Comparison of ENCODE assay signal across 16 cellular contexts in genomic region chr2:205802069-205802468, GRCh38.
DNase-seq lines count a peak whose midpoint lies in the region; ATAC-seq and TF ChIP-seq lines count a peak whose summit lies in the region.
"Had no signal": no experiment of that assay in that cellular context is flagged by ENCODE, and none has a peak within 500 bp of the region (broad histone marks: within the 10 kb centered on the region; RNA-seq: fewer than 3 reads in every experiment).

No MANE protein-coding gene starts in this region.

- H3K27ac ChIP-seq in SK-N-SH (ENCODE audit: low read depth in 2 of 2, low read length in 1 of 2) (no peak overlapping the region), mesenchymal stem cell (ENCODE audit: low read length, poor library complexity, severe bottlenecking) (no peak overlapping the region)
- H3K27ac ChIP-seq: right atrium auricular region had no signal

- H4K91ac ChIP-seq in mesenchymal stem cell (ENCODE audit: low read length), result peak overlapping the region; percentile 97

- no peaks in the 10 kb centered on the region for H3K79me1 ChIP-seq in mesenchymal stem cell (replicated peaks; ENCODE audit: low read length, poor library complexity, severe bottlenecking)

- no peak overlapping the region for H3K23ac ChIP-seq in mesenchymal stem cell (ENCODE audit: low read length in 2 of 2)

- H4K20me1 ChIP-seq in SK-N-SH (ENCODE audit: insufficient read depth), result no peaks in the 10 kb centered on the region

- POLR2A ChIA-PET in SK-N-SH (lab: Yijun Ruan, JAX), result no interaction called here

- no peak overlapping the region for H3K9ac ChIP-seq in SK-N-SH
- no peak overlapping the region for H3K9ac ChIP-seq in mesenchymal stem cell (ENCODE audit: low read length)

- no peak overlapping the region for H2BK15ac ChIP-seq in mesenchymal stem cell (ENCODE audit: low read depth, poor library complexity, severe bottlenecking)

- H2BK120ac ChIP-seq in mesenchymal stem cell (ENCODE audit: low read depth, low read length), result peak overlapping the region; percentile 11

- no peak for TF ChIP-seq RAD21 in SK-N-SH (IDR thresholded peaks at IDR 0.05; ENCODE audit: low read length)

- peak overlapping the region; percentile 59 to 95 for H2BK12ac ChIP-seq in mesenchymal stem cell (ENCODE audit: low read length in 2 of 2)

- peak overlapping the region in 1 of 2 experiments; percentile 79 for H3K4ac ChIP-seq in mesenchymal stem cell (ENCODE audit: low read depth in 1 of 2, low read length in 2 of 2)

- H4K8ac ChIP-seq in mesenchymal stem cell (ENCODE audit: low read length), result peak overlapping the region; percentile 59

- no peak for TF ChIP-seq EP300 in SK-N-SH (IDR thresholded peaks at IDR 0.05; ENCODE audit: borderline replicate concordance in 1 of 2, low read depth in 1 of 2, low read length in 1 of 2)

- H2AFZ ChIP-seq in SK-N-SH (ENCODE audit: low read depth) (no peak overlapping the region), mesenchymal stem cell (ENCODE audit: low read depth, low read length) (no peak overlapping the region)

- no peaks in the 10 kb centered on the region for H3K79me2 ChIP-seq in SK-N-SH (ENCODE audit: insufficient read depth)

- peak overlapping the region; percentile 75 to 76 for H3K18ac ChIP-seq in mesenchymal stem cell (ENCODE audit: low read depth in 1 of 2, low read length in 2 of 2)

- no peak for TF ChIP-seq CTCF in SK-N-SH (IDR thresholded peaks at IDR 0.05)

- no peaks in the 10 kb centered on the region for H3K9me2 ChIP-seq in SK-N-SH

- H3K4me1 ChIP-seq in SK-N-SH (ENCODE audit: control insufficient read depth in 1 of 2, insufficient read depth in 2 of 2, low read depth in 1 of 2, low read length in 1 of 2) (peaks cover 0 to 2% of the 10 kb centered on the region in 2 experiments; a peak in 1 of 4 replicates), mesenchymal stem cell (ENCODE audit: control insufficient read depth, insufficient read depth, low read depth, low read length) (peaks cover 14% of the 10 kb centered on the region)
- H3K4me1 ChIP-seq: HAP-1 had no signal

- H3K9me3 ChIP-seq in SK-N-SH, result no peaks in the 10 kb centered on the region
- peaks cover 9% of the 10 kb centered on the region for H3K9me3 ChIP-seq in mesenchymal stem cell (ENCODE audit: control insufficient read depth, low read length)
- H3K9me3 ChIP-seq: HAP-1 had no signal

- no peak overlapping the region for H3K4me3 ChIP-seq in SK-N-SH (ENCODE audit: low read depth in 2 of 2, low read length in 1 of 2)
- H3K4me3 ChIP-seq in mesenchymal stem cell (ENCODE audit: insufficient read depth in 1 of 2, low read depth in 1 of 2, low read length in 2 of 2), result no peak overlapping the region
- H3K4me3 ChIP-seq: HAP-1, right atrium auricular region had no signal

- H3K4me2 ChIP-seq in SK-N-SH, result no peak overlapping the region
- no peak overlapping the region for H3K4me2 ChIP-seq in mesenchymal stem cell (ENCODE audit: low read length, poor library complexity, severe bottlenecking)

- no peaks in the 10 kb centered on the region for H3F3A ChIP-seq in SK-N-SH (replicated peaks; ENCODE audit: insufficient read depth)

- no peak overlapping the region for H2AK5ac ChIP-seq in mesenchymal stem cell (ENCODE audit: low read length, severe bottlenecking)

- DNase-seq in SK-N-SH, result no peak
- DNase-seq in SK-N-DZ (ENCODE audit: low spot score), result peak; percentile 46
- DNase-seq in mesenchymal stem cell, result no peak
- DNase-seq in amygdala (lab: John Stamatoyannopoulos, UW), result no peak
- DNase-seq in HuH-7 (ENCODE audit: low spot score), result no peak
- DNase-seq: activated CD4-positive, alpha-beta T cell treated with anti-CD3 and anti-CD28 coated beads, Interleukin-2, amount 50 U/mL, for 4 hours; activated naive CD4-positive, alpha-beta T cell; occipital lobe; Right ventricle myocardium superior; stimulated activated CD4-positive, alpha-beta T cell treated with anti-CD3 and anti-CD28 coated beads, Interleukin-15, amount 100 ng/mL, for 24 hours; stimulated activated naive B cell treated with anti-CD40 and anti-IgM and Interleukin-4, amounts not matched to agents 10 μg/mL and 1 μg/mL and 100 μg/mL, for 72 hours had no signal

- H3K27me3 ChIP-seq in SK-N-SH (ENCODE audit: insufficient read depth) (no peaks in the 10 kb centered on the region), mesenchymal stem cell (ENCODE audit: control insufficient read depth in 1 of 2, insufficient read depth in 1 of 2, low read length in 2 of 2) (peaks cover 0 to 10% of the 10 kb centered on the region in 2 experiments)
- H3K27me3 ChIP-seq: right atrium auricular region had no signal

- peak; percentile 22; the same call in 2 of the 3 replicates for ATAC-seq in SK-N-SH treated with all-trans-retinoic acid at 6 μM for 48 hours
- ATAC-seq in HG02588 (IDR thresholded peaks at IDR 0.05; ENCODE audit: unreplicated experiment), result no peak
- ATAC-seq in HG02973 (IDR thresholded peaks at IDR 0.05; ENCODE audit: unreplicated experiment), result no peak
- ATAC-seq: stimulated activated naive B cell treated with anti-CD40 and anti-IgM and Interleukin-4, amounts not matched to agents 10 μg/mL and 1 μg/mL and 100 μg/mL, for 72 hours had no signal

- 87% methylated on average over 6 of the region's 7 CpGs for WGBS in SK-N-SH (ENCODE audit: low lambda C conversion rate)
- 82% methylated on average over 7 of the region's 7 CpGs for WGBS in mesenchymal stem cell

- H2BK5ac ChIP-seq in mesenchymal stem cell (ENCODE audit: low read depth, low read length, poor library complexity, severe bottlenecking), result no peak overlapping the region

- H3K14ac ChIP-seq in mesenchymal stem cell (ENCODE audit: low read length in 2 of 2), result no peak overlapping the region

- H3K36me3 ChIP-seq in SK-N-SH (replicated peaks in 1 of 2; ENCODE audit: control insufficient read depth in 1 of 2, insufficient read depth in 2 of 2, low read length in 1 of 2) (peaks cover 0 to 2% of the 10 kb centered on the region in 2 experiments), mesenchymal stem cell (ENCODE audit: control insufficient read depth in 1 of 2, insufficient read depth in 2 of 2, low read depth in 1 of 2, low read length in 2 of 2) (peaks cover 0 to 3% of the 10 kb centered on the region in 2 experiments)
- H3K36me3 ChIP-seq: HAP-1, right atrium auricular region had no signal

- CTCF ChIA-PET in SK-N-SH (lab: Yijun Ruan, JAX), result interaction anchor here (1.4 kb wide), 1 partner anchor 146 kb away, joined by 3 read pairs; no protein-coding TSS in a partner anchor

TF ChIP-seq in SK-N-SH treated with all-trans-retinoic acid at 6 μM for 48 hours, 23 proteins besides CTCF, POLR2A, EP300 and RAD21 (continues in another document):
- TF ChIP-seq CSRNP3 (CRISPR knock-in tag; IDR thresholded peaks at IDR 0.05), result no peak

TF ChIP-seq in SK-N-SH, 30 proteins besides CTCF, POLR2A, EP300 and RAD21:
- TF ChIP-seq TAF1 (IDR thresholded peaks at IDR 0.05; ENCODE audit: borderline replicate concordance, low read depth, low read length) (no peak), EZH2phosphoT487 (IDR thresholded peaks at IDR 0.05; ENCODE audit: borderline replicate concordance, low read depth) (no peak), POLR2AphosphoS5 (IDR thresholded peaks at IDR 0.05; ENCODE audit: low read depth, low read length) (no peak)
